16 cellular contexts compared by ENCODE assay signal in genomic region chr10:131930586-131931330, GRCh38. TPM values are rescaled to one million over a fixed set of nuclear protein-coding genes. Genes with fewer than 3 reads are reported as not detected.
DNase-seq lines count a peak whose midpoint lies in the region; ATAC-seq, FAIRE-seq and TF ChIP-seq lines count a peak whose summit lies in the region.
"Had no signal": no experiment of that assay in that cellular context is flagged by ENCODE, and none has a peak within 500 bp of the region (broad histone marks: within the 10 kb centered on the region; RNA-seq: fewer than 3 reads in every experiment).

No MANE protein-coding gene starts in this region.

- H3K4me1 ChIP-seq in astrocyte (ENCODE audit: insufficient read depth, low read length) = peaks cover 18% of the 10 kb centered on the region
- H3K4me1 ChIP-seq in naive thymus-derived CD4-positive, alpha-beta T cell (ENCODE audit: control insufficient read depth in 2 of 2, insufficient read depth in 2 of 2, low read length in 2 of 2) = peaks cover 11 to 62% of the 10 kb centered on the region in 2 donors

- H3K4me2 ChIP-seq in astrocyte (ENCODE audit: low read length) = no peak overlapping the region

- H3K9me3 Mint-ChIP-seq in astrocyte (ENCODE audit: unreplicated experiment) (peaks cover 2% of the 10 kb centered on the region), type B pancreatic cell (no peaks in the 10 kb centered on the region)
- peaks cover 0 to 1% (median 0%) of the 10 kb centered on the region in 11 donors for H3K9me3 Mint-ChIP-seq in naive thymus-derived CD4-positive, alpha-beta T cell
- H3K9me3 Mint-ChIP-seq: activated B cell treated with CpG ODN at 0.5 μM for 24 hours had no signal

- peak overlapping the region; percentile 7 for H3K27ac Mint-ChIP-seq in astrocyte (ENCODE audit: unreplicated experiment)
- peak overlapping the region in 8 of 9 donors; percentile 41 to 94 (median 82) for H3K27ac Mint-ChIP-seq in naive thymus-derived CD4-positive, alpha-beta T cell
- peak overlapping the region; percentile 5 for H3K27ac Mint-ChIP-seq in type B pancreatic cell
- H3K27ac Mint-ChIP-seq: activated B cell treated with CpG ODN at 0.5 μM for 24 hours had no signal

- H3K4me3 Mint-ChIP-seq in astrocyte (ENCODE audit: unreplicated experiment) (no peak overlapping the region), type B pancreatic cell (no peak overlapping the region)
- H3K4me3 Mint-ChIP-seq in naive thymus-derived CD4-positive, alpha-beta T cell = peak overlapping the region in 6 of 10 donors; percentile 11 to 79 (median 38)
- H3K4me3 Mint-ChIP-seq: activated B cell treated with CpG ODN at 0.5 μM for 24 hours had no signal

- H3K36me3 ChIP-seq in astrocyte (ENCODE audit: insufficient read depth, low read length) = no peaks in the 10 kb centered on the region
- peaks cover 0 to 11% (median 11%) of the 10 kb centered on the region in 3 experiments for H3K36me3 ChIP-seq in naive thymus-derived CD4-positive, alpha-beta T cell (ENCODE audit: control insufficient read depth in 2 of 3, insufficient read depth in 3 of 3, low read length in 3 of 3)

- intact Hi-C loops in left ventricle myocardium superior (cut with micrococcal nuclease) = no loop called here
- intact Hi-C loops in left cardiac atrium (cut with DNase I) = no loop called here
- intact Hi-C loops in naive thymus-derived CD4-positive, alpha-beta T cell (cut with micrococcal nuclease) = no loop called here

- no peak overlapping the region for H3K27ac ChIP-seq in astrocyte (ENCODE audit: low read depth, low read length)
- H3K27ac ChIP-seq in naive thymus-derived CD4-positive, alpha-beta T cell (ENCODE audit: low read depth, low read length) = peak overlapping the region; percentile 15
- H3K27ac ChIP-seq: suprapubic skin had no signal

- peaks cover 14% of the 10 kb centered on the region for H3K36me3 Mint-ChIP-seq in astrocyte (ENCODE audit: low read depth, unreplicated experiment)
- H3K36me3 Mint-ChIP-seq in naive thymus-derived CD4-positive, alpha-beta T cell = peaks cover 0 to 19% (median 4%) of the 10 kb centered on the region in 5 donors
- peaks cover 11% of the 10 kb centered on the region for H3K36me3 Mint-ChIP-seq in type B pancreatic cell

- peak; percentile 10 for ATAC-seq in left ventricle myocardium superior
- ATAC-seq in left cardiac atrium = no peak
- no peak for ATAC-seq in naive thymus-derived CD4-positive, alpha-beta T cell
- ATAC-seq in HG03025 (IDR thresholded peaks at IDR 0.05; ENCODE audit: low FRiP score, unreplicated experiment) = no peak

- H3K27me3 Mint-ChIP-seq in astrocyte (ENCODE audit: low read depth, unreplicated experiment) = no peaks in the 10 kb centered on the region
- no peaks in the 10 kb centered on the region for H3K27me3 Mint-ChIP-seq in naive thymus-derived CD4-positive, alpha-beta T cell
- no peaks in the 10 kb centered on the region for H3K27me3 Mint-ChIP-seq in type B pancreatic cell
- H3K27me3 Mint-ChIP-seq: activated B cell treated with CpG ODN at 0.5 μM for 24 hours had no signal

- TF ChIP-seq CTCF in astrocyte (IDR thresholded peaks at IDR 0.05; ENCODE audit: insufficient read depth, low read depth, low read length) (no peak), type B pancreatic cell (conservative IDR thresholded peaks at IDR 0.05) (no peak)

- no peak overlapping the region for H3K4me3 ChIP-seq in astrocyte (ENCODE audit: insufficient read depth, low read depth, low read length)
- no peak overlapping the region for H3K4me3 ChIP-seq in naive thymus-derived CD4-positive, alpha-beta T cell (ENCODE audit: low read length)
- H3K4me3 ChIP-seq: suprapubic skin had no signal

- no peak overlapping the region for H2AFZ ChIP-seq in astrocyte (ENCODE audit: low read depth, low read length)

- H3K4me1 Mint-ChIP-seq in astrocyte (ENCODE audit: low read depth, unreplicated experiment) (peaks cover 41% of the 10 kb centered on the region), type B pancreatic cell (ENCODE audit: unreplicated experiment) (peaks cover 36% of the 10 kb centered on the region)
- peaks cover 59 to 98% (median 93%) of the 10 kb centered on the region in 7 donors for H3K4me1 Mint-ChIP-seq in naive thymus-derived CD4-positive, alpha-beta T cell

- CTCF ChIA-PET in naive thymus-derived CD4-positive, alpha-beta T cell (lab: Charles Lee) = no interaction called here

- POLR2A ChIA-PET in naive thymus-derived CD4-positive, alpha-beta T cell (lab: Charles Lee) = no interaction called here

- DNase-seq in left ventricle myocardium superior (no peak), left cardiac atrium (no peak), astrocyte (ENCODE audit: low read depth) (no peak), type B pancreatic cell (ENCODE audit: extremely low spot score, unreplicated experiment) (no peak), NCI-H526 treated with DMSO at 0.1 percent for 48 hours (lab: John Stamatoyannopoulos, UW) (no peak), anterior cingulate cortex (lab: John Stamatoyannopoulos, UW) (no peak)
- no peak for DNase-seq in naive thymus-derived CD4-positive, alpha-beta T cell
- DNase-seq: activated B cell treated with CpG ODN at 0.5 μM for 24 hours; DMS79; glutamatergic neuron; Kasumi-1; NCI-H2171; stimulated activated CD4-positive, alpha-beta T cell treated with anti-CD3 and anti-CD28 coated beads, Interleukin-2, amount 100 ng/mL, for 24 hours had no signal

- H3K9ac ChIP-seq in astrocyte (ENCODE audit: low read length) = no peak overlapping the region

- H3K79me2 ChIP-seq in astrocyte (ENCODE audit: insufficient read depth, low read length) = peaks cover 99% of the 10 kb centered on the region

- FAIRE-seq in astrocyte (lab: Jason Lieb, UNC) = no peak
- FAIRE-seq: keratinocyte had no signal

- no peaks in the 10 kb centered on the region for H3K27me3 ChIP-seq in astrocyte (ENCODE audit: insufficient read depth, low read length)
- H3K27me3 ChIP-seq in naive thymus-derived CD4-positive, alpha-beta T cell (ENCODE audit: control insufficient read depth in 2 of 2, insufficient read depth in 2 of 2, low read length in 2 of 2) = no peaks in the 10 kb centered on the region
- H3K27me3 ChIP-seq: suprapubic skin had no signal

- H4K20me1 ChIP-seq in astrocyte (ENCODE audit: insufficient read depth, low read length) = peaks cover 93% of the 10 kb centered on the region

- no peaks in the 10 kb centered on the region for H3K9me3 ChIP-seq in astrocyte (ENCODE audit: insufficient read depth, low read depth, low read length)
- peaks cover 0 to 2% (median 0%) of the 10 kb centered on the region in 3 experiments for H3K9me3 ChIP-seq in naive thymus-derived CD4-positive, alpha-beta T cell (ENCODE audit: control insufficient read depth in 2 of 3, low read length in 3 of 3)

RNA-seq across cellular contexts. Expression of gene PPP2R2D, which starts 29.9 kb away (rescaled TPM):
- total RNA-seq in left ventricle myocardium superior (43.1 TPM), left cardiac atrium (10 to 100 TPM; 30.0 to 38.4 TPM), astrocyte (32.5 and 33.7 TPM in 2 replicates), type B pancreatic cell (ENCODE audit: low replicate concordance) (36.6 and 38.1 TPM in 2 replicates)
- total RNA-seq in naive thymus-derived CD4-positive, alpha-beta T cell = 10 to 100 TPM; 37.1 to 61.3 (median 40.1) TPM
- 10 to 100 TPM; 35.0 to 47.4 TPM for polyA plus RNA-seq in naive thymus-derived CD4-positive, alpha-beta T cell

RNA-seq across cellular contexts. Expression of gene BNIP3, which starts 51.0 kb away (rescaled TPM):
- total RNA-seq in left ventricle myocardium superior (142 TPM), left cardiac atrium (10 to 100 TPM; 67.1 to 87.1 TPM), astrocyte (112 and 141 TPM in 2 replicates), type B pancreatic cell (ENCODE audit: low replicate concordance) (24.2 and 30.2 TPM in 2 replicates)
- 10 to 100 TPM; 17.7 to 81.7 (median 39.3) TPM for total RNA-seq in naive thymus-derived CD4-positive, alpha-beta T cell
- polyA plus RNA-seq in naive thymus-derived CD4-positive, alpha-beta T cell = 10 to 100 TPM; 40.5 to 41.5 TPM

Comparison
In these comparisons a context has a peak if more than half of its experiments do, and no peak if none do; other contexts are left out.
1. H3K27ac Mint-ChIP-seq: peak in every context shown above with its lines; median percentile 82 in naive thymus-derived CD4-positive, alpha-beta T cell; 7 in astrocyte; 5 in type B pancreatic cell.
2. H3K4me3 Mint-ChIP-seq: peak in naive thymus-derived CD4-positive, alpha-beta T cell (6 of 10); none in astrocyte (single experiment) and type B pancreatic cell (single experiment).